Comparison of ENCODE assay signal across 26 cellular contexts in the genomic region with DNA sequence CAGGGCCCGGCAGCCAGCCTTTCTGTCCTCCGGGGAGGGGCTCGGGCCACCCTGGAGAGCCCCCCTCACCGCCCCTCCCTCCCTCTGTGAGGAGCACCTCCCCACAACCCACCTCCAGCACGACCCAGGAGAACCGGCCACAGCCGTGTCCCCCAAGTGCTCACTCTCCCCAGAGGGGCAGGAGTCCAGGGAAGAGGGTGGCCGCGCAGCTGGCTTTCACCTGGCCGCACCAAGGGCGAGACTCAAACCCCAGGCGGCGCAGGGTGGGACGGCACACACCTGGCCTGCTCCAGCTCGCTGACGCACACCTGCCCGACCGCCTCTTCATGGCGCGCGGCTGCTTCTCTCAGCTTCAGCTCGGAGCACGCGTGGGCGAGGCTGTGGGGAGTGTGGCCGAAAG.
DNase-seq lines count a peak whose midpoint lies in the region; ATAC-seq and TF ChIP-seq lines count a peak whose summit lies in the region.
"Had no signal": no experiment of that assay in that cellular context is flagged by ENCODE, and none has a peak within 500 bp of the region (broad histone marks: within the 10 kb centered on the region; RNA-seq: fewer than 3 reads in every experiment).

No MANE protein-coding gene starts in this region.

- peaks cover 15% of the 10 kb centered on the region for H3K27me3 Mint-ChIP-seq in activated naive CD4-positive, alpha-beta T cell treated with anti-CD3 and anti-CD28 coated beads, Interleukin-2, amount 10 ng/mL, durations not matched to agents 7 days and 5 days
- H3K27me3 Mint-ChIP-seq in type B pancreatic cell: peaks cover 4% of the 10 kb centered on the region
- H3K27me3 Mint-ChIP-seq in activated CD8-positive, alpha-beta T cell treated with anti-CD3 and anti-CD28 coated beads, Interleukin-2, amount 10 ng/mL, durations not matched to agents 7 days and 5 days (ENCODE audit: low read depth): peaks cover 6% of the 10 kb centered on the region

- ATAC-seq in Right ventricle myocardium superior (ENCODE audit: poor library complexity) (no peak), mucosa of descending colon (no peak)
- no peak for ATAC-seq in activated CD8-positive, alpha-beta T cell treated with anti-CD3 and anti-CD28 coated beads, Interleukin-2, amount 10 ng/mL, durations not matched to agents 7 days and 5 days
- ATAC-seq: SK-N-SH treated with all-trans-retinoic acid at 6 μM for 48 hours; stimulated activated effector memory CD8-positive, alpha-beta T cell treated with anti-CD3 and anti-CD28 coated beads, Interleukin-12 subunit alpha, Interleukin-12 subunit beta, amount 100 ng/mL, for 72 hours had no signal

- no peak overlapping the region for H3K4me3 ChIP-seq in mucosa of descending colon
- H3K4me3 ChIP-seq: breast epithelium, coronary artery, esophagus squamous epithelium, smooth muscle cell had no signal

- H3K36me3 Mint-ChIP-seq in activated naive CD4-positive, alpha-beta T cell treated with anti-CD3 and anti-CD28 coated beads, Interleukin-2, amount 10 ng/mL, durations not matched to agents 7 days and 5 days: no peaks in the 10 kb centered on the region
- no peaks in the 10 kb centered on the region for H3K36me3 Mint-ChIP-seq in type B pancreatic cell
- H3K36me3 Mint-ChIP-seq in activated CD8-positive, alpha-beta T cell treated with anti-CD3 and anti-CD28 coated beads, Interleukin-2, amount 10 ng/mL, durations not matched to agents 7 days and 5 days (ENCODE audit: low read depth): no peaks in the 10 kb centered on the region
- H3K36me3 Mint-ChIP-seq: stimulated activated effector memory CD8-positive, alpha-beta T cell treated with anti-CD3 and anti-CD28 coated beads, Interleukin-12 subunit alpha, Interleukin-12 subunit beta, amount 100 ng/mL, for 72 hours had no signal

- H3K36me3 ChIP-seq in mucosa of descending colon (ENCODE audit: low read depth): no peaks in the 10 kb centered on the region
- H3K36me3 ChIP-seq: BE2C, breast epithelium, esophagus squamous epithelium, neutrophil had no signal

- no peaks in the 10 kb centered on the region for H3K9me3 Mint-ChIP-seq in activated naive CD4-positive, alpha-beta T cell treated with anti-CD3 and anti-CD28 coated beads, Interleukin-2, amount 10 ng/mL, durations not matched to agents 7 days and 5 days
- H3K9me3 Mint-ChIP-seq in type B pancreatic cell: peaks cover 8% of the 10 kb centered on the region
- no peaks in the 10 kb centered on the region for H3K9me3 Mint-ChIP-seq in activated CD8-positive, alpha-beta T cell treated with anti-CD3 and anti-CD28 coated beads, Interleukin-2, amount 10 ng/mL, durations not matched to agents 7 days and 5 days (ENCODE audit: insufficient read depth)
- H3K9me3 Mint-ChIP-seq: stimulated activated effector memory CD8-positive, alpha-beta T cell treated with anti-CD3 and anti-CD28 coated beads, Interleukin-12 subunit alpha, Interleukin-12 subunit beta, amount 100 ng/mL, for 72 hours had no signal

- DNase-seq in activated naive CD4-positive, alpha-beta T cell treated with anti-CD3 and anti-CD28 coated beads, Interleukin-2, amount 10 ng/mL, durations not matched to agents 7 days and 5 days: peak; percentile 5
- DNase-seq in activated naive CD4-positive, alpha-beta T cell (lab: John Stamatoyannopoulos, UW): no peak
- DNase-seq in Right ventricle myocardium superior (peak; percentile 17), mucosa of descending colon (peak in 2 of 3 donors; percentile 18 to 34), type B pancreatic cell (ENCODE audit: extremely low spot score, unreplicated experiment) (peak; percentile 59), GM19240 (ENCODE audit: insufficient read length, low spot score) (no peak), HuH-7 (ENCODE audit: low spot score) (no peak)
- no peak for DNase-seq in activated CD8-positive, alpha-beta T cell treated with anti-CD3 and anti-CD28 coated beads, Interleukin-2, amount 10 ng/mL, durations not matched to agents 7 days and 5 days
- DNase-seq: activated CD4-positive, alpha-beta T cell treated with anti-CD3 and anti-CD28 coated beads, Interleukin-2, amount 50 U/mL, for 1 hour; amniotic stem cell; BE2C; esophagus squamous epithelium; GDM1; hippocampal formation; KG1; mammary epithelial cell; NCI-H146; NCI-H526; substantia nigra; T-helper 2 cell had no signal

- intact Hi-C loops in Right ventricle myocardium superior (cut with DNase I): no loop called here
- intact Hi-C loops in mucosa of descending colon (cut with DNase I, micrococcal nuclease): no loop called here

- peaks cover 10% of the 10 kb centered on the region for H3K4me1 Mint-ChIP-seq in activated naive CD4-positive, alpha-beta T cell treated with anti-CD3 and anti-CD28 coated beads, Interleukin-2, amount 10 ng/mL, durations not matched to agents 7 days and 5 days
- peaks cover 15% of the 10 kb centered on the region for H3K4me1 Mint-ChIP-seq in type B pancreatic cell (ENCODE audit: unreplicated experiment)
- peaks cover 3% of the 10 kb centered on the region for H3K4me1 Mint-ChIP-seq in activated CD8-positive, alpha-beta T cell treated with anti-CD3 and anti-CD28 coated beads, Interleukin-2, amount 10 ng/mL, durations not matched to agents 7 days and 5 days (ENCODE audit: low read depth)
- H3K4me1 Mint-ChIP-seq: stimulated activated effector memory CD8-positive, alpha-beta T cell treated with anti-CD3 and anti-CD28 coated beads, Interleukin-12 subunit alpha, Interleukin-12 subunit beta, amount 100 ng/mL, for 72 hours had no signal

- H3K4me1 ChIP-seq in mucosa of descending colon (ENCODE audit: low read depth): no peaks in the 10 kb centered on the region
- H3K4me1 ChIP-seq: BE2C, breast epithelium, esophagus squamous epithelium had no signal

- TF ChIP-seq CTCF in mucosa of descending colon (IDR thresholded peaks at IDR 0.05): no peak
- no peak for TF ChIP-seq CTCF in type B pancreatic cell (conservative IDR thresholded peaks at IDR 0.05)

- POLR2A ChIA-PET in activated CD8-positive, alpha-beta T cell treated with anti-CD3 and anti-CD28 coated beads, Interleukin-2, amount 10 ng/mL, durations not matched to agents 7 days and 5 days (lab: Charles Lee): no interaction called here

- H3K9me3 ChIP-seq in mucosa of descending colon: no peaks in the 10 kb centered on the region
- H3K9me3 ChIP-seq: BE2C, neutrophil had no signal

- CTCF ChIA-PET in activated naive CD4-positive, alpha-beta T cell treated with anti-CD3 and anti-CD28 coated beads, Interleukin-2, amount 10 ng/mL, durations not matched to agents 7 days and 5 days (lab: Charles Lee): no interaction called here
- CTCF ChIA-PET in activated CD8-positive, alpha-beta T cell treated with anti-CD3 and anti-CD28 coated beads, Interleukin-2, amount 10 ng/mL, durations not matched to agents 7 days and 5 days (lab: Charles Lee): no interaction called here

- H3K27ac Mint-ChIP-seq in activated naive CD4-positive, alpha-beta T cell treated with anti-CD3 and anti-CD28 coated beads, Interleukin-2, amount 10 ng/mL, durations not matched to agents 7 days and 5 days: no peak overlapping the region
- no peak overlapping the region for H3K27ac Mint-ChIP-seq in type B pancreatic cell
- no peak overlapping the region for H3K27ac Mint-ChIP-seq in activated CD8-positive, alpha-beta T cell treated with anti-CD3 and anti-CD28 coated beads, Interleukin-2, amount 10 ng/mL, durations not matched to agents 7 days and 5 days
- H3K27ac Mint-ChIP-seq: stimulated activated effector memory CD8-positive, alpha-beta T cell treated with anti-CD3 and anti-CD28 coated beads, Interleukin-12 subunit alpha, Interleukin-12 subunit beta, amount 100 ng/mL, for 72 hours had no signal

- no peak overlapping the region for H3K4me3 Mint-ChIP-seq in activated naive CD4-positive, alpha-beta T cell treated with anti-CD3 and anti-CD28 coated beads, Interleukin-2, amount 10 ng/mL, durations not matched to agents 7 days and 5 days
- H3K4me3 Mint-ChIP-seq in type B pancreatic cell: no peak overlapping the region
- no peak overlapping the region for H3K4me3 Mint-ChIP-seq in activated CD8-positive, alpha-beta T cell treated with anti-CD3 and anti-CD28 coated beads, Interleukin-2, amount 10 ng/mL, durations not matched to agents 7 days and 5 days
- H3K4me3 Mint-ChIP-seq: stimulated activated effector memory CD8-positive, alpha-beta T cell treated with anti-CD3 and anti-CD28 coated beads, Interleukin-12 subunit alpha, Interleukin-12 subunit beta, amount 100 ng/mL, for 72 hours had no signal

Comparison
In these comparisons a context has a peak if more than half of its experiments do, and no peak if none do; other contexts are left out.
1. DNase-seq: peak in activated naive CD4-positive, alpha-beta T cell treated with anti-CD3 and anti-CD28 coated beads, Interleukin-2, amount 10 ng/mL, durations not matched to agents 7 days and 5 days (single experiment), Right ventricle myocardium superior (single experiment), mucosa of descending colon (2 of 3) and type B pancreatic cell (single experiment); none in activated naive CD4-positive, alpha-beta T cell (0 of 4), GM19240 (single experiment), activated CD8-positive, alpha-beta T cell treated with anti-CD3 and anti-CD28 coated beads, Interleukin-2, amount 10 ng/mL, durations not matched to agents 7 days and 5 days (single experiment) and HuH-7 (single experiment).